ENCODE assay signal across 10 cellular contexts in genomic region chr2:2238726-2239269, GRCh38.
"Had no signal": no experiment of that assay in that cellular context is flagged by ENCODE, and none has a peak within 500 bp of the region (broad histone marks: within the 10 kb centered on the region; RNA-seq: fewer than 3 reads in every experiment).

No MANE protein-coding gene starts in this region.

- H3K4me3 Mint-ChIP-seq: activated naive CD8-positive, alpha-beta T cell treated with anti-CD3 and anti-CD28 coated beads for 36 hours; naive thymus-derived CD4-positive, alpha-beta T cell had no signal

- H3K4me3 ChIP-seq: skin epidermis had no signal

- DNase-seq: activated CD4-positive, alpha-beta T cell treated with anti-CD3 and anti-CD28 coated beads, Interleukin-2, amount 50 U/mL, for 48 hours; activated gamma-delta T cell; activated naive CD8-positive, alpha-beta T cell treated with anti-CD3 and anti-CD28 coated beads for 36 hours; activated T-cell treated with anti-CD3 and anti-CD28 coated beads, Interleukin-2, amount 50 U/mL, for 48 hours; brain microvascular endothelial cell; glutamatergic neuron; left cardiac atrium; naive thymus-derived CD4-positive, alpha-beta T cell; posterior cingulate gyrus had no signal

- H3K27ac Mint-ChIP-seq: activated naive CD8-positive, alpha-beta T cell treated with anti-CD3 and anti-CD28 coated beads for 36 hours; naive thymus-derived CD4-positive, alpha-beta T cell had no signal

- H3K27ac ChIP-seq: brain microvascular endothelial cell, skin epidermis had no signal

- H3K4me1 Mint-ChIP-seq: activated naive CD8-positive, alpha-beta T cell treated with anti-CD3 and anti-CD28 coated beads for 36 hours; naive thymus-derived CD4-positive, alpha-beta T cell had no signal

- H3K36me3 Mint-ChIP-seq: activated naive CD8-positive, alpha-beta T cell treated with anti-CD3 and anti-CD28 coated beads for 36 hours; naive thymus-derived CD4-positive, alpha-beta T cell had no signal

- H3K27me3 ChIP-seq: brain microvascular endothelial cell had no signal

- H3K36me3 ChIP-seq: brain microvascular endothelial cell had no signal
